Comparison of ENCODE assay signal across 1 cellular context in genomic region chr3:194633349-194634004, GRCh38.
TF ChIP-seq lines count a peak whose summit lies in the region.

Gene TMEM44, minus strand, starts transcription at chr3:194633419. Its CDS starts 204 bp downstream, at chr3:194633215.

TF ChIP-seq in HepG2, 621 proteins besides CTCF, POLR2A, EP300 and RAD21 (continued from another document and continues in another):
- no peak; the same call in 1 of the 2 replicates for TF ChIP-seq MEIS2 (CRISPR knock-in tag; IDR thresholded peaks at IDR 0.05)
- TF ChIP-seq HMG20A (CRISPR knock-in tag; IDR thresholded peaks at IDR 0.05; ENCODE audit: borderline replicate concordance) = no peak; the same call in 1 of the 2 replicates
- 0 out of 2 replicates have a peak, but pooled peaks have one; percentile 60 for TF ChIP-seq ZNF790 (CRISPR knock-in tag; IDR thresholded peaks at IDR 0.05; ENCODE audit: borderline replicate concordance)
- TF ChIP-seq SALL1 (CRISPR knock-in tag; IDR thresholded peaks at IDR 0.05) = peak; percentile 83
- no peak; the same call in 1 of the 2 replicates for TF ChIP-seq FOXC1 (CRISPR knock-in tag; IDR thresholded peaks at IDR 0.05; ENCODE audit: borderline replicate concordance)
- TF ChIP-seq GMEB2 (CRISPR knock-in tag; IDR thresholded peaks at IDR 0.05; ENCODE audit: low read depth) = no peak
- peak; percentile 86 for TF ChIP-seq SP5 (CRISPR knock-in tag; IDR thresholded peaks at IDR 0.05; ENCODE audit: borderline replicate concordance, low read depth)
- TF ChIP-seq ZFY (CRISPR knock-in tag; IDR thresholded peaks at IDR 0.05) = peak; percentile 7; the same call in 1 of the 2 replicates
- TF ChIP-seq MIER2 (CRISPR knock-in tag; IDR thresholded peaks at IDR 0.05) = peak; percentile 67; the same call in 1 of the 2 replicates
- TF ChIP-seq ZNF230 (CRISPR knock-in tag; IDR thresholded peaks at IDR 0.05) = 0 out of 2 replicates have a peak, but pooled peaks have one; percentile 24
- TF ChIP-seq ZKSCAN1 (IDR thresholded peaks at IDR 0.05; ENCODE audit: low read length) = no peak
- TF ChIP-seq SNAI1 (CRISPR knock-in tag; IDR thresholded peaks at IDR 0.05; ENCODE audit: borderline replicate concordance) = no peak
- TF ChIP-seq CREB1 (IDR thresholded peaks at IDR 0.05) = no peak
- no peak for TF ChIP-seq CREB1 (CRISPR knock-in tag; IDR thresholded peaks at IDR 0.05)
- 0 out of 2 replicates have a peak, but pooled peaks have one; percentile 33 for TF ChIP-seq ZNF619 (CRISPR knock-in tag; IDR thresholded peaks at IDR 0.05)
- TF ChIP-seq ZFYVE20 (CRISPR knock-in tag; IDR thresholded peaks at IDR 0.05; ENCODE audit: borderline replicate concordance, low read depth) = no peak
- TF ChIP-seq ZNF572 (CRISPR knock-in tag; IDR thresholded peaks at IDR 0.05) = no peak
- no peak for TF ChIP-seq ZNF383 (CRISPR knock-in tag; IDR thresholded peaks at IDR 0.05; ENCODE audit: borderline replicate concordance)
- TF ChIP-seq WIZ (CRISPR knock-in tag; IDR thresholded peaks at IDR 0.05) = no peak
- TF ChIP-seq ZBTB2 (CRISPR knock-in tag; IDR thresholded peaks at IDR 0.05; ENCODE audit: low read depth) = no peak
- no peak for TF ChIP-seq CREB3 (CRISPR knock-in tag; IDR thresholded peaks at IDR 0.05)
- TF ChIP-seq ZNF720 (CRISPR knock-in tag; IDR thresholded peaks at IDR 0.05) = no peak
- TF ChIP-seq ZNF225 (CRISPR knock-in tag; IDR thresholded peaks at IDR 0.05) = no peak
- peak; percentile 31; the same call in 1 of the 2 replicates for TF ChIP-seq ZNF710 (CRISPR knock-in tag; IDR thresholded peaks at IDR 0.05; ENCODE audit: borderline replicate concordance)
- TF ChIP-seq TFAP4 (IDR thresholded peaks at IDR 0.05; ENCODE audit: borderline replicate concordance, low read depth) = no peak
- TF ChIP-seq AKAP8 (CRISPR knock-in tag; IDR thresholded peaks at IDR 0.05) = no peak
- TF ChIP-seq MAF1 (CRISPR knock-in tag; IDR thresholded peaks at IDR 0.05; ENCODE audit: borderline replicate concordance) = no peak
- TF ChIP-seq ARID5B (CRISPR knock-in tag; IDR thresholded peaks at IDR 0.05) = peak; percentile 71; the same call in 1 of the 2 replicates
- peak; percentile 24; the same call in 1 of the 2 replicates for TF ChIP-seq HNF1B (CRISPR knock-in tag; IDR thresholded peaks at IDR 0.05)
- no peak; the same call in 1 of the 2 replicates for TF ChIP-seq ZNF510 (CRISPR knock-in tag; IDR thresholded peaks at IDR 0.05; ENCODE audit: low read depth)
- no peak; the same call in 1 of the 2 replicates for TF ChIP-seq ZNF713 (CRISPR knock-in tag; IDR thresholded peaks at IDR 0.05)
- 0 out of 2 replicates have a peak, but pooled peaks have one; percentile 11 for TF ChIP-seq SALL2 (CRISPR knock-in tag; IDR thresholded peaks at IDR 0.05)
- TF ChIP-seq ZBTB46 (CRISPR knock-in tag; IDR thresholded peaks at IDR 0.05; ENCODE audit: borderline replicate concordance) = no peak
- no peak for TF ChIP-seq KAT7 (CRISPR knock-in tag; IDR thresholded peaks at IDR 0.05; ENCODE audit: borderline replicate concordance)
- no peak for TF ChIP-seq RARG (CRISPR knock-in tag; IDR thresholded peaks at IDR 0.05; ENCODE audit: low read depth)
- TF ChIP-seq CENPBD1 (CRISPR knock-in tag; IDR thresholded peaks at IDR 0.05; ENCODE audit: borderline replicate concordance, low read depth) = no peak; the same call in 1 of the 2 replicates
- peak; percentile 58; the same call in 1 of the 2 replicates for TF ChIP-seq ZBTB7A (CRISPR knock-in tag; IDR thresholded peaks at IDR 0.05)
- TF ChIP-seq ZNF276 (CRISPR knock-in tag; IDR thresholded peaks at IDR 0.05; ENCODE audit: low read depth) = no peak
- peak; percentile 51 for TF ChIP-seq PHF20 (CRISPR knock-in tag; IDR thresholded peaks at IDR 0.05)
